Comparison of ENCODE assay signal across 2 cellular contexts in genomic region chrX:113124693-113125092, GRCh38.
TF ChIP-seq lines count a peak whose summit lies in the region.

No MANE protein-coding gene starts in this region.

TF ChIP-seq in GM23338, 12 proteins besides CTCF, POLR2A, EP300 and RAD21:
- no peak for TF ChIP-seq NANOG (IDR thresholded peaks at IDR 0.05; ENCODE audit: borderline replicate concordance)
- TF ChIP-seq EZH2phosphoT487 (IDR thresholded peaks at IDR 0.05; ENCODE audit: unreplicated experiment), result no peak
- no peak for TF ChIP-seq ETS1 (IDR thresholded peaks at IDR 0.05)

TF ChIP-seq in H1, 55 proteins besides CTCF, POLR2A, EP300 and RAD21:
- no peak for TF ChIP-seq FOSL1 (IDR thresholded peaks at IDR 0.05; ENCODE audit: insufficient read depth, low read depth, low read length)
- no peak for TF ChIP-seq USF2 (IDR thresholded peaks at IDR 0.05; ENCODE audit: low read length)
- no peak for TF ChIP-seq TCF12 (IDR thresholded peaks at IDR 0.05; ENCODE audit: low read depth, low read length)
- TF ChIP-seq SAP30 (IDR thresholded peaks at IDR 0.05; ENCODE audit: insufficient read depth, insufficient replicate concordance, low read length), result no peak
- no peak for TF ChIP-seq MAX (IDR thresholded peaks at IDR 0.05)
- no peak for TF ChIP-seq GABPA (IDR thresholded peaks at IDR 0.05; ENCODE audit: borderline replicate concordance, insufficient read depth, low read length)
- TF ChIP-seq RNF2 (IDR thresholded peaks at IDR 0.05; ENCODE audit: borderline replicate concordance, low read depth, low read length, missing control alignments, poor library complexity, severe bottlenecking), result no peak
- TF ChIP-seq SIN3A (conservative IDR thresholded peaks at IDR 0.05 in 1 of 2, IDR thresholded peaks at IDR 0.05 in 1 of 2; ENCODE audit: low read depth in 1 of 2, low read length in 2 of 2), result no peak
- TF ChIP-seq CTBP2 (IDR thresholded peaks at IDR 0.05; ENCODE audit: borderline replicate concordance, insufficient read depth, insufficient read length, low read length), result no peak
- no peak for TF ChIP-seq ATF3 (IDR thresholded peaks at IDR 0.05; ENCODE audit: insufficient read depth, low read depth, low read length)
- TF ChIP-seq POLR2AphosphoS5 (IDR thresholded peaks at IDR 0.05; ENCODE audit: low read depth, low read length), result no peak
